Comparison of ENCODE assay signal across 26 cellular contexts in genomic region chr1:46399307-46399706, GRCh38. TPM values are rescaled to one million over a fixed set of nuclear protein-coding genes. Genes with fewer than 3 reads are reported as not detected.
A peak's percentile ranks its signal among the peaks of the same experiment; 100 is the strongest.
DNase-seq lines count a peak whose midpoint lies in the region; ATAC-seq and TF ChIP-seq lines count a peak whose summit lies in the region.
"Had no signal": no experiment of that assay in that cellular context is flagged by ENCODE, and none has a peak within 500 bp of the region (broad histone marks: within the 10 kb centered on the region; RNA-seq: fewer than 3 reads in every experiment).

No MANE protein-coding gene starts in this region.

- H3K27me3 ChIP-seq in BLaER1 treated with 17β-estradiol and CSF1 and Interleukin-3, amounts not matched to agents 10 nM and 100 nM: peaks cover 0 to 15% (median 0%) of the 10 kb centered on the region in 11 experiments; a peak in 5 of 22 replicates
- peaks cover 8% of the 10 kb centered on the region for H3K27me3 ChIP-seq in H7 (ENCODE audit: control insufficient read depth, insufficient read depth, low read length)
- no peaks in the 10 kb centered on the region for H3K27me3 ChIP-seq in esophagus muscularis mucosa
- H3K27me3 ChIP-seq: hepatocyte had no signal

- H3K27ac ChIP-seq in BLaER1 treated with 17β-estradiol and CSF1 and Interleukin-3, amounts not matched to agents 10 nM and 100 nM: peak overlapping the region in 5 of 11 experiments; percentile 2 to 36 (median 12); a peak in 5 of 22 replicates
- no peak overlapping the region for H3K27ac ChIP-seq in esophagus muscularis mucosa (replicated peaks in 1 of 4)
- H3K27ac ChIP-seq: epithelial cell of prostate, hepatocyte, neural progenitor cell, skin epidermis, thoracic aorta had no signal

- WGBS in esophagus muscularis mucosa: 55% methylated on average over 9 of the region's 9 CpGs

- peak overlapping the region in 6 of 11 experiments; percentile 4 to 47 (median 14); a peak in 6 of 22 replicates for H3K9ac ChIP-seq in BLaER1 treated with 17β-estradiol and CSF1 and Interleukin-3, amounts not matched to agents 10 nM and 100 nM
- H3K9ac ChIP-seq: neural progenitor cell had no signal

- TF ChIP-seq CTCF in esophagus muscularis mucosa (IDR thresholded peaks at IDR 0.05): no peak

- TF ChIP-seq POLR2A in esophagus muscularis mucosa (IDR thresholded peaks at IDR 0.05; ENCODE audit: low read depth): no peak

- intact Hi-C loops in esophagus muscularis mucosa (cut with DNase I): no loop called here

- peak overlapping the region in 2 of 10 experiments; percentile 30 to 35; a peak in 3 of 20 replicates for H3K4me3 ChIP-seq in BLaER1 treated with 17β-estradiol and CSF1 and Interleukin-3, amounts not matched to agents 10 nM and 100 nM
- H3K4me3 ChIP-seq in H7 (ENCODE audit: insufficient read depth, low read depth, low read length) (no peak overlapping the region), esophagus muscularis mucosa (no peak overlapping the region)
- H3K4me3 ChIP-seq: hepatocyte, neural progenitor cell, skin epidermis, thoracic aorta had no signal

- DNase-seq in H7 (peak; percentile 21), NCI-H774 (lab: John Stamatoyannopoulos, UW) (peak; percentile 34), myocyte (ENCODE audit: low read depth) (peak; percentile 68), esophagus muscularis mucosa (ENCODE audit: extremely low spot score) (no peak), NCI-H1436 treated with DMSO at 0.1 percent for 48 hours (lab: John Stamatoyannopoulos, UW) (no peak), NCI-H1694 treated with DMSO at 0.1 percent for 48 hours (lab: John Stamatoyannopoulos, UW) (no peak)
- DNase-seq: activated CD4-positive, alpha-beta T cell treated with anti-CD3 and anti-CD28 coated beads for 36 hours; aorta; CD4-positive, CD25-positive, alpha-beta regulatory T cell; HCEC 1CT; immature natural killer cell; NCI-H1048; NCI-H2171 treated with DMSO at 0.1 percent for 48 hours; SIG-M5; stimulated activated CD4-positive, alpha-beta T cell treated with anti-CD3 and anti-CD28 coated beads, Interleukin-1b, Interleukin-23, amount 100 ng/mL, for 48 hours; T-helper 1 cell had no signal

- H3K4me2 ChIP-seq in BLaER1 treated with 17β-estradiol and CSF1 and Interleukin-3, amounts not matched to agents 10 nM and 100 nM: peak overlapping the region; percentile 18 to 95 (median 63); a peak in 21 of 22 replicates
- H3K4me2 ChIP-seq: hepatocyte, neural progenitor cell had no signal

- H3K9me3 ChIP-seq in BLaER1 treated with 17β-estradiol and CSF1 and Interleukin-3, amounts not matched to agents 10 nM and 100 nM (replicated peaks in 1 of 11): no peaks in the 10 kb centered on the region
- peaks cover 0 to 1% (median 0%) of the 10 kb centered on the region in 4 donors for H3K9me3 ChIP-seq in esophagus muscularis mucosa
- H3K9me3 ChIP-seq: thoracic aorta had no signal

- H3K36me3 ChIP-seq in BLaER1 treated with 17β-estradiol and CSF1 and Interleukin-3, amounts not matched to agents 10 nM and 100 nM: peaks cover 0 to 13% (median 0%) of the 10 kb centered on the region in 11 experiments; a peak in 5 of 22 replicates
- no peaks in the 10 kb centered on the region; the same call in 1 of the 2 replicates for H3K36me3 ChIP-seq in H7 (replicated peaks; ENCODE audit: control insufficient read depth, insufficient read depth, low read length)
- no peaks in the 10 kb centered on the region for H3K36me3 ChIP-seq in esophagus muscularis mucosa
- H3K36me3 ChIP-seq: neural progenitor cell, thoracic aorta had no signal

- no peak for TF ChIP-seq EP300 in esophagus muscularis mucosa (IDR thresholded peaks at IDR 0.05)

- peaks cover 37 to 90% (median 77%) of the 10 kb centered on the region in 10 experiments for H3K4me1 ChIP-seq in BLaER1 treated with 17β-estradiol and CSF1 and Interleukin-3, amounts not matched to agents 10 nM and 100 nM
- peaks cover 10 to 29% (median 26%) of the 10 kb centered on the region in 4 donors for H3K4me1 ChIP-seq in esophagus muscularis mucosa

- ATAC-seq in HG03442 (IDR thresholded peaks at IDR 0.05; ENCODE audit: unreplicated experiment): no peak
- ATAC-seq: activated CD4-positive, alpha-beta T cell treated with anti-CD3 and anti-CD28 coated beads for 36 hours; activated naive CD4-positive, alpha-beta T cell treated with anti-CD3 and anti-CD28 coated beads, Interleukin-2, amount 50 U/mL, for 72 hours; stimulated activated effector memory CD8-positive, alpha-beta T cell treated with anti-CD3 and anti-CD28 coated beads, Interleukin-12 subunit alpha, Interleukin-12 subunit beta, amount 100 ng/mL, for 72 hours had no signal

- peaks cover 0 to 24% (median 0%) of the 10 kb centered on the region in 11 experiments; a peak in 3 of 22 replicates for H4K20me1 ChIP-seq in BLaER1 treated with 17β-estradiol and CSF1 and Interleukin-3, amounts not matched to agents 10 nM and 100 nM

RNA-seq across cellular contexts. Expression of gene FAAH, which starts 5.2 kb away (rescaled TPM):
- total RNA-seq in H7 (2014; rRNA removed; shearing (Covaris generic)): 12.6 and 19.8 TPM in 2 replicates
- total RNA-seq in myocyte (0.26 TPM in 1 of 2 replicates, not detected in the other), esophagus muscularis mucosa (10 to 100 TPM in 1 of 4 donors, 1 to 10 TPM in 3; 3.7 to 10.6 (median 8.4) TPM)
- 0.91 TPM for polyA plus RNA-seq in myocyte (2012)
- total RNA-seq: G401 had no signal

RNA-seq across cellular contexts. Expression of gene NSUN4, which starts 58.7 kb away (rescaled TPM):
- 10.4 and 11.8 TPM in 2 replicates for total RNA-seq in H7 (2014; rRNA removed; shearing (Covaris generic))
- total RNA-seq in myocyte (11.3 and 12.3 TPM in 2 replicates), esophagus muscularis mucosa (10 to 100 TPM; 14.5 to 20.7 (median 16.2) TPM)
- polyA plus RNA-seq in myocyte (2012): 15.5 TPM

Comparison
In these comparisons a context has a peak if more than half of its experiments do, and no peak if none do; other contexts are left out.
1. DNase-seq: peak in H7 (single experiment), NCI-H774 (single experiment) and myocyte (single experiment); none in esophagus muscularis mucosa (single experiment), NCI-H1436 treated with DMSO at 0.1 percent for 48 hours (single experiment) and NCI-H1694 treated with DMSO at 0.1 percent for 48 hours (single experiment).